Comparison of ENCODE assay signal across 12 cellular contexts in genomic region chr17:51439395-51440229, GRCh38.
DNase-seq lines count a peak whose midpoint lies in the region; ATAC-seq, FAIRE-seq and TF ChIP-seq lines count a peak whose summit lies in the region.
"Had no signal": no experiment of that assay in that cellular context is flagged by ENCODE, and none has a peak within 500 bp of the region (broad histone marks: within the 10 kb centered on the region; RNA-seq: fewer than 3 reads in every experiment).

No MANE protein-coding gene starts in this region.

- POLR2A ChIA-PET in endothelial cell of umbilical vein (lab: Charles Lee): no interaction called here

- no peak for DNase-seq in activated CD4-positive, alpha-beta T cell treated with anti-CD3 and anti-CD28 coated beads, Interleukin-2, amount 10 ng/mL, durations not matched to agents 24 days and 14 days
- no peak for DNase-seq in activated CD4-positive, alpha-beta T cell treated with anti-CD3 and anti-CD28 coated beads for 1 hour
- DNase-seq in NCI-H774 (lab: John Stamatoyannopoulos, UW) (peak; percentile 77), endothelial cell of umbilical vein (ENCODE audit: low read depth, low spot score) (peak; percentile 42), osteocyte (ENCODE audit: extremely low spot score, unreplicated experiment) (peak; percentile 64), foreskin melanocyte (no peak), NCI-H1105 treated with DMSO at 0.1 percent for 48 hours (lab: John Stamatoyannopoulos, UW) (no peak)
- DNase-seq: GF-D8, NCI-H1436 treated with DMSO at 0.1 percent for 48 hours, SJCRH30 had no signal

- no peak for ATAC-seq in HG03565 (IDR thresholded peaks at IDR 0.05; ENCODE audit: unreplicated experiment)

- TF ChIP-seq POLR2A in endothelial cell of umbilical vein (IDR thresholded peaks at IDR 0.05; ENCODE audit: low read depth, low read length): no peak

- peak overlapping the region; percentile 8 for H3K27ac Mint-ChIP-seq in activated CD4-positive, alpha-beta T cell treated with anti-CD3 and anti-CD28 coated beads, Interleukin-2, amount 10 ng/mL, durations not matched to agents 24 days and 14 days
- H3K27ac Mint-ChIP-seq in osteocyte (ENCODE audit: unreplicated experiment): no peak overlapping the region
- H3K27ac Mint-ChIP-seq: type B pancreatic cell had no signal

- no TSS peak for BruUV-seq in endothelial cell of umbilical vein (replicated peaks; lab: Mats Ljungman, UMichigan)

- H3K9me3 Mint-ChIP-seq in activated CD4-positive, alpha-beta T cell treated with anti-CD3 and anti-CD28 coated beads, Interleukin-2, amount 10 ng/mL, durations not matched to agents 24 days and 14 days: peaks cover 4% of the 10 kb centered on the region
- no peaks in the 10 kb centered on the region for H3K9me3 Mint-ChIP-seq in osteocyte (ENCODE audit: unreplicated experiment)

- no peak for TF ChIP-seq CTCF in endothelial cell of umbilical vein (IDR thresholded peaks at IDR 0.05; ENCODE audit: extremely low read depth in 1 of 2, insufficient read depth in 1 of 2, low read depth in 1 of 2, low read length in 2 of 2)
- TF ChIP-seq CTCF in osteocyte (IDR thresholded peaks at IDR 0.05): no peak

- intact Hi-C loops in activated CD4-positive, alpha-beta T cell treated with anti-CD3 and anti-CD28 coated beads, Interleukin-2, amount 10 ng/mL, durations not matched to agents 24 days and 14 days (cut with micrococcal nuclease): no loop called here
- intact Hi-C loops in endothelial cell of umbilical vein (cut with micrococcal nuclease): no loop called here

- CTCF ChIA-PET in endothelial cell of umbilical vein (lab: Charles Lee): interaction anchor here (1.8 kb wide), 1 partner anchor 22 kb away, joined by 5 read pairs; no protein-coding TSS in a partner anchor

- H3K9me3 ChIP-seq in endothelial cell of umbilical vein (replicated peaks; ENCODE audit: control insufficient read depth, insufficient read depth, low read length): no peaks in the 10 kb centered on the region
- H3K9me3 ChIP-seq: SJCRH30 had no signal

- H3K9ac ChIP-seq in endothelial cell of umbilical vein (replicated peaks; ENCODE audit: extremely low read depth, insufficient read depth, low read length): no peak overlapping the region

- no peaks in the 10 kb centered on the region for H3K79me2 ChIP-seq in endothelial cell of umbilical vein (ENCODE audit: control insufficient read depth, insufficient read depth, low read length)

- no peaks in the 10 kb centered on the region for H3K36me3 Mint-ChIP-seq in activated CD4-positive, alpha-beta T cell treated with anti-CD3 and anti-CD28 coated beads, Interleukin-2, amount 10 ng/mL, durations not matched to agents 24 days and 14 days (ENCODE audit: low read depth)
- H3K36me3 Mint-ChIP-seq in osteocyte (ENCODE audit: unreplicated experiment): no peaks in the 10 kb centered on the region
- H3K36me3 Mint-ChIP-seq: type B pancreatic cell had no signal

- no peak for FAIRE-seq in endothelial cell of umbilical vein (lab: Jason Lieb, UNC)

- H3K9me1 ChIP-seq in endothelial cell of umbilical vein (replicated peaks; ENCODE audit: control insufficient read depth, extremely low read depth, insufficient read depth, low read length): no peaks in the 10 kb centered on the region

- H3K27ac ChIP-seq in endothelial cell of umbilical vein (ENCODE audit: insufficient read depth, low read depth, low read length): no peak overlapping the region
- H3K27ac ChIP-seq: SJCRH30 had no signal

- peaks cover 23% of the 10 kb centered on the region for H3K4me1 Mint-ChIP-seq in activated CD4-positive, alpha-beta T cell treated with anti-CD3 and anti-CD28 coated beads, Interleukin-2, amount 10 ng/mL, durations not matched to agents 24 days and 14 days
- H3K4me1 Mint-ChIP-seq in osteocyte (ENCODE audit: unreplicated experiment): no peaks in the 10 kb centered on the region

- H3K27me3 ChIP-seq in endothelial cell of umbilical vein (ENCODE audit: control insufficient read depth in 2 of 2, insufficient read depth in 2 of 2, low read length in 2 of 2): no peaks in the 10 kb centered on the region
- H3K27me3 ChIP-seq: SJCRH30 had no signal

- H3K27me3 Mint-ChIP-seq in activated CD4-positive, alpha-beta T cell treated with anti-CD3 and anti-CD28 coated beads, Interleukin-2, amount 10 ng/mL, durations not matched to agents 24 days and 14 days: no peaks in the 10 kb centered on the region
- no peaks in the 10 kb centered on the region for H3K27me3 Mint-ChIP-seq in osteocyte (ENCODE audit: unreplicated experiment)

- no peak overlapping the region for H2AFZ ChIP-seq in endothelial cell of umbilical vein (ENCODE audit: low read depth, low read length)

- no peaks in the 10 kb centered on the region for H3K4me1 ChIP-seq in endothelial cell of umbilical vein (ENCODE audit: control insufficient read depth, extremely low read depth, insufficient read depth, low read length)

- H3K4me3 ChIP-seq in endothelial cell of umbilical vein (replicated peaks in 1 of 3; ENCODE audit: insufficient read depth in 1 of 3, low read depth in 1 of 3, low read length in 3 of 3): no peak overlapping the region
- H3K4me3 ChIP-seq: SJCRH30 had no signal

- H3K36me3 ChIP-seq in endothelial cell of umbilical vein (ENCODE audit: control insufficient read depth in 2 of 2, extremely low read depth in 1 of 2, insufficient read depth in 2 of 2, low read length in 2 of 2): no peaks in the 10 kb centered on the region
- H3K36me3 ChIP-seq: SJCRH30 had no signal

- no peak overlapping the region for H3K4me3 Mint-ChIP-seq in activated CD4-positive, alpha-beta T cell treated with anti-CD3 and anti-CD28 coated beads, Interleukin-2, amount 10 ng/mL, durations not matched to agents 24 days and 14 days
- no peak overlapping the region for H3K4me3 Mint-ChIP-seq in osteocyte (ENCODE audit: unreplicated experiment)
- H3K4me3 Mint-ChIP-seq: type B pancreatic cell had no signal

- H4K20me1 ChIP-seq in endothelial cell of umbilical vein (replicated peaks; ENCODE audit: control insufficient read depth, extremely low read depth, insufficient read depth, low read length): no peaks in the 10 kb centered on the region

- H3K4me2 ChIP-seq in endothelial cell of umbilical vein (ENCODE audit: insufficient read depth, low read length): no peak overlapping the region

- dilution Hi-C loops in endothelial cell of umbilical vein (cut with MboI; ENCODE audit: extremely low pct_ligation_motif_present, low sequenced_read_pairs): no loop called here

TF ChIP-seq in endothelial cell of umbilical vein, 7 proteins besides CTCF, POLR2A, EP300 and RAD21:
- TF ChIP-seq FOS (IDR thresholded peaks at IDR 0.05; ENCODE audit: borderline replicate concordance, insufficient read depth, low read length) (peak; percentile 10), POLR2AphosphoS5 (IDR thresholded peaks at IDR 0.05; ENCODE audit: insufficient read depth, low read depth, low read length) (no peak), GATA2 (IDR thresholded peaks at IDR 0.05; ENCODE audit: insufficient read depth, insufficient read length, low read depth, low read length) (no peak), JUN (IDR thresholded peaks at IDR 0.05; ENCODE audit: borderline replicate concordance, insufficient read depth, insufficient read length, low read depth) (peak; percentile 58)
- TF ChIP-seq, protein P1, sequence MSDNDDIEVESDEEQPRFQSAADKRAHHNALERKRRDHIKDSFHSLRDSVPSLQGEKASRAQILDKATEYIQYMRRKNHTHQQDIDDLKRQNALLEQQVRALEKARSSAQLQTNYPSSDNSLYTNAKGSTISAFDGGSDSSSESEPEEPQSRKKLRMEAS (IDR thresholded peaks at IDR 0.05; ENCODE audit: insufficient read depth, insufficient read length): no peak

Comparison
In these comparisons a context has a peak if more than half of its experiments do, and no peak if none do; other contexts are left out.
1. DNase-seq: peak in NCI-H774 (single experiment), endothelial cell of umbilical vein (single experiment) and osteocyte (single experiment); none in activated CD4-positive, alpha-beta T cell treated with anti-CD3 and anti-CD28 coated beads, Interleukin-2, amount 10 ng/mL, durations not matched to agents 24 days and 14 days (single experiment), activated CD4-positive, alpha-beta T cell treated with anti-CD3 and anti-CD28 coated beads for 1 hour (single experiment), foreskin melanocyte (single experiment) and NCI-H1105 treated with DMSO at 0.1 percent for 48 hours (single experiment).